26 cellular contexts compared by ENCODE assay signal in genomic region chr20:45810191-45810590, GRCh38. TPM values are rescaled to one million over a fixed set of nuclear protein-coding genes. Genes with fewer than 3 reads are reported as not detected.
"Had no signal": no experiment of that assay in that cellular context is flagged by ENCODE, and none has a peak within 500 bp of the region (broad histone marks: within the 10 kb centered on the region; RNA-seq: fewer than 3 reads in every experiment).

No MANE protein-coding gene starts in this region.

- H3K27ac ChIP-seq: cardiac muscle cell, dorsolateral prefrontal cortex, epithelial cell of prostate, neural progenitor cell, ovary, psoas muscle, testis, upper lobe of right lung had no signal

- H2AFZ ChIP-seq: neural progenitor cell had no signal

- DNase-seq: activated CD4-positive, alpha-beta T cell treated with anti-CD3 and anti-CD28 coated beads, Interleukin-2, amount 50 U/mL, for 1 hour; activated CD4-positive, CD25-positive, alpha-beta regulatory T cell treated with anti-CD3 and anti-CD28 coated beads, Interleukin-2, amount 50 U/mL, for 72 hours; activated effector memory CD4-positive, alpha-beta T cell treated with Interleukin-2 at 50 U/mL for 16 hours; activated naive CD4-positive, alpha-beta T cell treated with anti-CD3 and anti-CD28 coated beads, Interleukin-2, amount 10 ng/mL, durations not matched to agents 7 days and 5 days; activated T-cell treated with anti-CD3 and anti-CD28 coated beads for 4 hours; amniotic stem cell; dorsolateral prefrontal cortex; foreskin fibroblast; hippocampal formation; left cardiac atrium; mesenchymal stem cell; mucosa of descending colon; naive B cell; ovary; psoas muscle; right cardiac atrium; T-cell; testis; upper lobe of right lung had no signal

- H3K4me3 Mint-ChIP-seq: activated naive CD4-positive, alpha-beta T cell treated with anti-CD3 and anti-CD28 coated beads, Interleukin-2, amount 10 ng/mL, durations not matched to agents 7 days and 5 days had no signal

- H3K27me3 ChIP-seq: cardiac muscle cell, dorsolateral prefrontal cortex, neural progenitor cell, ovary, testis, upper lobe of right lung had no signal

- H3K9ac ChIP-seq: neural progenitor cell had no signal

- H3K36me3 ChIP-seq: ovary had no signal

- H3K27ac Mint-ChIP-seq: neural progenitor cell, T-cell had no signal

- H3K4me2 ChIP-seq: neural progenitor cell had no signal

- FAIRE-seq: islet of Langerhans had no signal

- H3K4me3 ChIP-seq: cardiac muscle cell, dorsolateral prefrontal cortex, mucosa of descending colon, neural progenitor cell, ovary, psoas muscle, testis, upper lobe of right lung had no signal

- ATAC-seq: left cardiac atrium, mucosa of descending colon, psoas muscle, right cardiac atrium, T-cell, upper lobe of right lung had no signal

- H3K27me3 Mint-ChIP-seq: activated naive CD4-positive, alpha-beta T cell treated with anti-CD3 and anti-CD28 coated beads, Interleukin-2, amount 10 ng/mL, durations not matched to agents 7 days and 5 days; naive B cell; T-cell had no signal

- H3K9me3 Mint-ChIP-seq: activated naive CD4-positive, alpha-beta T cell treated with anti-CD3 and anti-CD28 coated beads, Interleukin-2, amount 10 ng/mL, durations not matched to agents 7 days and 5 days; naive B cell; T-cell had no signal

- H3K9me3 ChIP-seq: mucosa of descending colon, ovary, psoas muscle, testis, upper lobe of right lung had no signal

RNA-seq across cellular contexts. Expression of gene TNNC2, which starts 16.9 kb away (rescaled TPM):
- total RNA-seq: activated CD8-positive, alpha-beta memory T cell treated with anti-CD3 and anti-CD28 coated beads for 36 hours; glomerular endothelial cell had no signal

RNA-seq across cellular contexts. Expression of gene WFDC3, which starts 18.5 kb away (rescaled TPM):
- total RNA-seq: activated CD8-positive, alpha-beta memory T cell treated with anti-CD3 and anti-CD28 coated beads for 36 hours; cardiac muscle cell; skeletal muscle tissue; T-cell had no signal
